1 cellular context compared by ENCODE assay signal in the genomic region with DNA sequence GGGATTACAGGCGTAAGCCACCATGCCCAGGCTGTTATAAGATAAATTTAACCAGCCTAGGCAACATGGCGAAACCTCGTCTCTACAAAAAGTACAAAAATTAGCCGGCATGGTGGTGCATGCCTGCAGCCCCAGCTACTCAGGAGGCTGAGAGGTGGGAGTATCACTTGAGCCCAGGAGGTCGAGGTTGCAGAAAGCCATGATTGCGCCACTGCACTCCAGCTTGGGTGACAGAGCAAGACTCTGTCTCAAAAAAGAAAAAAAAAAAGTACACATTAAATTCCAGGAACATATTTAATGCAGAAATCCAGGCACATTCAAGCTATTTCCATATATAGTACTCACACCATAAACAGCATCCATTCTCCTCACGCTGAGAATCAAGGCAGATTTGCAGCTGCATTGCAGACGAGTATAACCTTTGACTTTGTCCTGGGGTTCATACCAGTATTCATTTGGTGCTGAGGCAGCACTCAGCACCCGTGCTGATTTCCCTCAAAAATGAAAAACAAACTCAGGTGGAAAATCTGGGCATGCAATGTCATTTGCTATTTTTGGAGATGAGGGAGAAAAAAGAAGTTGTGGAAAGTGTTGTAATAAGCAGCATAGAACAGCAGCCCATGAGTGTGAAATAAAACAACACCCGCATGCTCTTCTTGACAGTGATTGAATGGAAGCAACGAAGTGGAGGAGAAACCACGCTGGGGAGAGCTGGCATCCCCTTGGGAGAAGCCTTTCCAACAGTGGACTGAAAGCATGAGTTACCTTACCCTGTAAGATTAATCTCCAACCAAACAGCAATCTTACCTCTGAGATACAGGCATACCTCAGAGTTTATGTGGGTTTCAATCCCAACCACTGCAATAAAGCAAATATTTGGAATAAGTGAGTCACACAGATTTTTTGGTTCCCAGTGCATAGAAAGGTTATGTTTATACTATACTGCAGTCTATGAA.
TF ChIP-seq lines count a peak whose summit lies in the region.

No MANE protein-coding gene starts in this region.

TF ChIP-seq in K562, 482 proteins besides CTCF, POLR2A, EP300 and RAD21:
- TF ChIP-seq CREB3L1 (IDR thresholded peaks at IDR 0.05; ENCODE audit: borderline replicate concordance, low read depth) (no peak), CEBPB (tag; IDR thresholded peaks at IDR 0.05) (peak; percentile 73), YBX1 (IDR thresholded peaks at IDR 0.05) (no peak), ZNF174 (CRISPR knock-in tag; IDR thresholded peaks at IDR 0.05) (no peak), ZNF146 (CRISPR knock-in tag; IDR thresholded peaks at IDR 0.05; ENCODE audit: unreplicated experiment) (no peak), FOXA1 (IDR thresholded peaks at IDR 0.05; ENCODE audit: borderline replicate concordance) (no peak), AFF4 (CRISPR knock-in tag; IDR thresholded peaks at IDR 0.05) (no peak), ADNP (tag; IDR thresholded peaks at IDR 0.05) (no peak), KDM1A (IDR thresholded peaks at IDR 0.05) (peak in 1 of 2 experiments; percentile 51; a peak in 1 of 4 replicates), BCL6 (CRISPR knock-in tag; IDR thresholded peaks at IDR 0.05) (no peak), U2AF1 (optimal IDR thresholded peaks at IDR 0.05; ENCODE audit: low read depth, low read length) (no peak), NR3C1 (CRISPR knock-in tag; IDR thresholded peaks at IDR 0.05) (no peak), POLR2H (tag; IDR thresholded peaks at IDR 0.05; ENCODE audit: low read depth) (no peak), ZNF79 (CRISPR knock-in tag; IDR thresholded peaks at IDR 0.05; ENCODE audit: low read depth) (no peak)
